11 cellular contexts compared by ENCODE assay signal in the genomic region with DNA sequence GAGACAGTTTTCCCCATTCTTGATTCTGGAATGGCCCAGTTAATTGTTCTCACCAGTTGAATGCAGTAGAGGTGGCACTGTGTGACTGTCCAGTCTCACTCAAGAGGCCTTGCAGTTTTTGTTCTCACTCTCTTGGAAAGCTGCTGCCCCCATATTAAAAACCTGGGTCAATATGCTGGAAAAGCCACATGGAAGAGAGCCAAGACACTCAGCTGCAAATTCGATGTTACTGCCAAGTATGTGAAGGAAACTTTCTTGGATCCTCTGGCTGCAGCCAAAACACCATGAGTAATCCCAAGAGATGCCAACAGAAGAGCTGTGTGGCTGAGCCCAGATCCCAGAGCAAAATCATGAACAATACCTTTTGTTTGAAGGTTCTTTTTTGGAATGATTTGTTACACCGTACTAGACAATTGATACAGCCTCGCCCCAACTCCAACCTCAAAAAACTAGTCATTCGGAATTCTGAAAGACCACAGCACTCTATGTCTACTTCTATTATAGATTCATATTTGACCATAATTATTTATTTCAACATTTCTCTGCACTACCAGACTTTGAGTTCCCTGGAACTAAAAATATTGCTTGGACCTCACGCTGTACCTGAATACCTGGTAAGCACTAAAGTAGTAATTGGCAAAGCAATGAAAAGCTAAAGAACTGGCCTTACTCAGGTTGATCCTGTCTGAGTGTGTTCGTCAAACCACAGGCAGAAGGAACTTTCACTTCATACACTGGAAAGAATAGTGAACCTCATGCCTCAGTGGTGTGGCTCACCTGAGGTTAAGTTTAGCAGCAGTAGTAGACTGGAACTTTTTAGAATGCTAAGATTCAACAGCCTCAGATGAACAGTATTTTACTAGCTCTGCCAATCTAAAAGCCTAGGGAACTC.
DNase-seq lines count a peak whose midpoint lies in the region; ATAC-seq, FAIRE-seq and TF ChIP-seq lines count a peak whose summit lies in the region.
"Had no signal": no experiment of that assay in that cellular context is flagged by ENCODE, and none has a peak within 500 bp of the region (broad histone marks: within the 10 kb centered on the region; RNA-seq: fewer than 3 reads in every experiment).

No MANE protein-coding gene starts in this region.

- H3K4me2 ChIP-seq in A549 (peak overlapping the region; percentile 84), OCI-LY7 (ENCODE audit: low read length) (no peak overlapping the region)

- TF ChIP-seq CTCF in A549 (IDR thresholded peaks at IDR 0.05), result no peak
- no peak for TF ChIP-seq CTCF in cardiac fibroblast (IDR thresholded peaks at IDR 0.05; ENCODE audit: low read depth, low read length)
- TF ChIP-seq CTCF in OCI-LY7 (conservative IDR thresholded peaks at IDR 0.05; ENCODE audit: low read length), result no peak

- H4K20me1 ChIP-seq in OCI-LY7 (ENCODE audit: insufficient read depth, low read length), result no peaks in the 10 kb centered on the region

- H3K4me3 ChIP-seq in A549, result no peak overlapping the region
- H3K4me3 ChIP-seq in cardiac fibroblast (replicated peaks in 1 of 2; ENCODE audit: low read depth in 2 of 2, low read length in 2 of 2), result no peak overlapping the region
- H3K4me3 ChIP-seq in OCI-LY7 (ENCODE audit: low read depth, low read length, poor library complexity, severe bottlenecking), result no peak overlapping the region

- H3K9me3 ChIP-seq in A549, result peaks cover 24% of the 10 kb centered on the region
- no peaks in the 10 kb centered on the region for H3K9me3 ChIP-seq in OCI-LY7 (ENCODE audit: low read length)

- BruUV-seq in OCI-LY7 (replicated peaks; lab: Mats Ljungman, UMichigan), result no TSS peak

- DNase-seq in A549 (ENCODE audit: low read depth in 1 of 2, low spot score in 1 of 2) (peak; percentile 18 to 79), HS-5 (ENCODE audit: low read depth) (peak; percentile 87), cardiac fibroblast (ENCODE audit: low read depth in 2 of 2) (peak; percentile 98), medulla oblongata (ENCODE audit: extremely low spot score) (peak; percentile 71), OCI-LY7 (ENCODE audit: low spot score) (no peak)
- DNase-seq: CD4-positive, alpha-beta T cell; naive thymus-derived CD8-positive, alpha-beta T cell; stimulated activated naive B cell treated with anti-CD40 and anti-IgM and Interleukin-4, amounts not matched to agents 10 μg/mL and 1 μg/mL and 100 μg/mL, for 72 hours had no signal

- peaks cover 38% of the 10 kb centered on the region for H3K4me1 ChIP-seq in A549
- H3K4me1 ChIP-seq in OCI-LY7 (ENCODE audit: insufficient read depth, low read length, poor library complexity, severe bottlenecking), result no peaks in the 10 kb centered on the region

- H3K27ac ChIP-seq in A549 (peak overlapping the region; percentile 90 to 94), OCI-LY7 (ENCODE audit: low read depth, low read length, poor library complexity, severe bottlenecking) (no peak overlapping the region)

- no peak for TF ChIP-seq EP300 in A549 (IDR thresholded peaks at IDR 0.05)

- TF ChIP-seq RAD21 in A549 (conservative IDR thresholded peaks at IDR 0.05 in 1 of 2, IDR thresholded peaks at IDR 0.05 in 1 of 2), result no peak

- no peak for FAIRE-seq in A549 (lab: Jason Lieb, UNC)

- WGBS in A549 (ENCODE audit: missing lambda C conversion rate), result 31% methylated on average over 5 of the region's 6 CpGs

- CTCF ChIA-PET in A549 (lab: Yijun Ruan, JAX) (interaction anchor here (1.0 to 1.9 kb wide), 5 partner anchors 36 to 424 kb away, joined by 3 to 5 read pairs (median 4); no protein-coding TSS in a partner anchor), OCI-LY7 (lab: Charles Lee; ENCODE audit: unreplicated experiment) (interaction anchor here (0.6 kb wide), 1 partner anchor 257 kb away, joined by 3 read pairs; no protein-coding TSS in a partner anchor)

- POLR2A ChIA-PET in A549 (lab: Yijun Ruan, JAX) (interaction anchor here (0.5 to 1.2 kb wide), 3 partner anchors 29 to 300 kb away, joined by 3 to 4 read pairs (median 3); no protein-coding TSS in a partner anchor), OCI-LY7 (lab: Charles Lee) (no interaction called here)

- H3K36me3 ChIP-seq in OCI-LY7 (ENCODE audit: insufficient read depth, low read length), result no peaks in the 10 kb centered on the region

- H2AFZ ChIP-seq in OCI-LY7 (ENCODE audit: low read length), result no peak overlapping the region

- TF ChIP-seq POLR2A in A549 (IDR thresholded peaks at IDR 0.05; ENCODE audit: low read length), result no peak

- ATAC-seq in A549 (peak; percentile 62 to 72), HG02973 (IDR thresholded peaks at IDR 0.05; ENCODE audit: unreplicated experiment) (no peak), GM21737 (IDR thresholded peaks at IDR 0.05; ENCODE audit: unreplicated experiment) (no peak), HG03039 (IDR thresholded peaks at IDR 0.05; ENCODE audit: unreplicated experiment) (no peak)
- ATAC-seq: naive thymus-derived CD8-positive, alpha-beta T cell; stimulated activated naive B cell treated with anti-CD40 and anti-IgM and Interleukin-4, amounts not matched to agents 10 μg/mL and 1 μg/mL and 100 μg/mL, for 72 hours had no signal

- H3K9me2 ChIP-seq in OCI-LY7 (ENCODE audit: insufficient read depth, low read length), result no peaks in the 10 kb centered on the region

- H3K79me2 ChIP-seq in OCI-LY7 (ENCODE audit: insufficient read depth, low read depth, low read length), result no peaks in the 10 kb centered on the region

- intact Hi-C loops in OCI-LY7 (cut with micrococcal nuclease; ENCODE audit: unreplicated experiment), result no loop called here

TF ChIP-seq in A549, 52 proteins besides CTCF, POLR2A, EP300 and RAD21:
- TF ChIP-seq SMC3 (IDR thresholded peaks at IDR 0.05), result no peak
- no peak for TF ChIP-seq MAFK (IDR thresholded peaks at IDR 0.05; ENCODE audit: partially characterized antibody)
- TF ChIP-seq PBX3 (IDR thresholded peaks at IDR 0.05), result peak; percentile 69
- TF ChIP-seq FOSL2 (IDR thresholded peaks at IDR 0.05), result no peak
- 0 out of 2 replicates have a peak, but pooled peaks have one; percentile 3 for TF ChIP-seq FOSL2 (CRISPR knock-in tag; IDR thresholded peaks at IDR 0.05)

Comparison
In these comparisons a context has a peak if more than half of its experiments do, and no peak if none do; other contexts are left out.
1. ATAC-seq: peak in A549 (2 of 2); none in HG02973 (single experiment), GM21737 (single experiment) and HG03039 (single experiment).